9 cellular contexts compared by ENCODE assay signal in genomic region chr1:48552420-48552819, GRCh38.
DNase-seq lines count a peak whose midpoint lies in the region; ATAC-seq and TF ChIP-seq lines count a peak whose summit lies in the region.
"Had no signal": no experiment of that assay in that cellular context is flagged by ENCODE, and none has a peak within 500 bp of the region (broad histone marks: within the 10 kb centered on the region; RNA-seq: fewer than 3 reads in every experiment).

No MANE protein-coding gene starts in this region.

- no peaks in the 10 kb centered on the region for H3K36me3 Mint-ChIP-seq in H9 (ENCODE audit: insufficient read depth in 1 of 3, low read depth in 3 of 3)
- H3K36me3 Mint-ChIP-seq: activated naive CD4-positive, alpha-beta T cell treated with anti-CD3 and anti-CD28 coated beads, Interleukin-2, amount 50 U/mL, for 24 hours had no signal

- no peak overlapping the region for H3K4me3 ChIP-seq in mesenchymal stem cell (ENCODE audit: insufficient read depth in 1 of 2, low read depth in 1 of 2, low read length in 2 of 2)

- H3K4ac ChIP-seq in H9 (ENCODE audit: low read depth, low read length), result no peak overlapping the region
- H3K4ac ChIP-seq in mesenchymal stem cell (ENCODE audit: low read depth in 1 of 2, low read length in 2 of 2), result no peak overlapping the region

- no peak overlapping the region for H3K9ac ChIP-seq in H9 (ENCODE audit: extremely low read depth, insufficient read length, low read length)
- no peak overlapping the region for H3K9ac ChIP-seq in mesenchymal stem cell (ENCODE audit: low read length)

- H2BK15ac ChIP-seq in H9 (ENCODE audit: low read depth, low read length) (no peak overlapping the region), mesenchymal stem cell (ENCODE audit: low read depth, poor library complexity, severe bottlenecking) (no peak overlapping the region)

- H4K91ac ChIP-seq in H9 (ENCODE audit: insufficient read length, low read depth, low read length) (no peak overlapping the region), mesenchymal stem cell (ENCODE audit: low read length) (no peak overlapping the region)

- H4K20me1 ChIP-seq in H9 (ENCODE audit: control insufficient read depth, insufficient read depth, insufficient read length), result no peaks in the 10 kb centered on the region

- H3K79me1 ChIP-seq in H9 (ENCODE audit: insufficient read depth, low read depth, low read length, poor library complexity, severe bottlenecking) (no peaks in the 10 kb centered on the region), mesenchymal stem cell (replicated peaks; ENCODE audit: low read length, poor library complexity, severe bottlenecking) (no peaks in the 10 kb centered on the region)

- H3K27me3 Mint-ChIP-seq in H9 (ENCODE audit: low read depth), result no peaks in the 10 kb centered on the region; the same call in 1 of the 2 replicates
- H3K27me3 Mint-ChIP-seq: activated naive CD4-positive, alpha-beta T cell treated with anti-CD3 and anti-CD28 coated beads, Interleukin-2, amount 50 U/mL, for 24 hours had no signal

- no peak overlapping the region for H3K18ac ChIP-seq in H9 (ENCODE audit: insufficient read length, low read depth, low read length)
- no peak overlapping the region for H3K18ac ChIP-seq in mesenchymal stem cell (ENCODE audit: low read depth in 1 of 2, low read length in 2 of 2)

- no peak overlapping the region for H3K56ac ChIP-seq in H9 (ENCODE audit: insufficient read length, low read depth, low read length)

- H3K14ac ChIP-seq in H9 (ENCODE audit: insufficient read depth, low read length) (no peak overlapping the region), mesenchymal stem cell (ENCODE audit: low read length in 2 of 2) (no peak overlapping the region)

- H3K36me3 ChIP-seq in mesenchymal stem cell (ENCODE audit: control insufficient read depth in 1 of 2, insufficient read depth in 2 of 2, low read depth in 1 of 2, low read length in 2 of 2), result no peaks in the 10 kb centered on the region

- H3K23me2 ChIP-seq in H9 (ENCODE audit: insufficient read length, low read depth, low read length, poor library complexity, severe bottlenecking), result no peaks in the 10 kb centered on the region

- no peak overlapping the region for H2BK12ac ChIP-seq in H9 (ENCODE audit: insufficient read length, low read depth, low read length)
- H2BK12ac ChIP-seq in mesenchymal stem cell (ENCODE audit: low read length in 2 of 2), result no peak overlapping the region

- H2AFZ ChIP-seq in H9 (ENCODE audit: low read length) (no peak overlapping the region), mesenchymal stem cell (ENCODE audit: low read depth, low read length) (no peak overlapping the region)

- no peaks in the 10 kb centered on the region for H3K79me2 ChIP-seq in H9 (ENCODE audit: insufficient read depth, low read length)

- H3K4me1 Mint-ChIP-seq in H9, result peaks cover 11 to 12% of the 10 kb centered on the region in 2 experiments
- H3K4me1 Mint-ChIP-seq: activated naive CD4-positive, alpha-beta T cell treated with anti-CD3 and anti-CD28 coated beads, Interleukin-2, amount 50 U/mL, for 24 hours had no signal

- H2AK5ac ChIP-seq in H9 (ENCODE audit: insufficient read length, low read length) (no peak overlapping the region), mesenchymal stem cell (ENCODE audit: low read length, severe bottlenecking) (no peak overlapping the region)

- H4K8ac ChIP-seq in H9 (replicated peaks; ENCODE audit: insufficient read length, low read depth, low read length) (no peak overlapping the region), mesenchymal stem cell (ENCODE audit: low read length) (no peak overlapping the region)

- no CpG with 5 or more reads among the region's 1 CpG for WGBS in H9 (ENCODE audit: extremely low coverage, insufficient read length, low lambda C conversion rate)
- 20% methylated on average over 1 of the region's 1 CpG for WGBS in mesenchymal stem cell

- no peak overlapping the region for H2BK20ac ChIP-seq in H9 (ENCODE audit: low read depth, low read length, poor library complexity, severe bottlenecking)

- no peak overlapping the region for H4K5ac ChIP-seq in H9 (ENCODE audit: insufficient read length, low read depth, low read length)

- H2BK120ac ChIP-seq in H9 (ENCODE audit: low read depth, low read length, poor library complexity, severe bottlenecking), result no peak overlapping the region
- H2BK120ac ChIP-seq in mesenchymal stem cell (ENCODE audit: low read depth, low read length), result no peak overlapping the region

- H3K9me3 ChIP-seq in H9 (ENCODE audit: control insufficient read depth, low read depth, low read length), result no peaks in the 10 kb centered on the region
- H3K9me3 ChIP-seq in mesenchymal stem cell (ENCODE audit: control insufficient read depth, low read length), result no peaks in the 10 kb centered on the region

- peak; percentile 58 for TF ChIP-seq CTCF in H9 (conservative IDR thresholded peaks at IDR 0.05)

- H3K9me3 Mint-ChIP-seq in H9, result no peaks in the 10 kb centered on the region
- H3K9me3 Mint-ChIP-seq: activated naive CD4-positive, alpha-beta T cell treated with anti-CD3 and anti-CD28 coated beads, Interleukin-2, amount 50 U/mL, for 24 hours had no signal

- no peak overlapping the region for H3T11ph ChIP-seq in H9 (ENCODE audit: low read length)

- no peak overlapping the region for H3K4me3 Mint-ChIP-seq in H9
- H3K4me3 Mint-ChIP-seq: activated naive CD4-positive, alpha-beta T cell treated with anti-CD3 and anti-CD28 coated beads, Interleukin-2, amount 50 U/mL, for 24 hours had no signal

- DNase-seq in ELF-1 (ENCODE audit: low read depth, low spot score) (peak; percentile 38), H9 (peak; percentile 36), RPMI8226 (peak; percentile 19), left lobe of liver (ENCODE audit: low spot score) (peak; percentile 48), mesenchymal stem cell (no peak), mesenteric fat pad (ENCODE audit: low spot score) (no peak)

- peak; percentile 92 for ATAC-seq in left lobe of liver
- ATAC-seq in HG03097 (IDR thresholded peaks at IDR 0.05; ENCODE audit: low FRiP score, unreplicated experiment), result no peak
- ATAC-seq in GM21381 (IDR thresholded peaks at IDR 0.05; ENCODE audit: unreplicated experiment), result no peak

- H3K4me2 ChIP-seq in H9 (ENCODE audit: insufficient read depth, insufficient read length, low read length) (no peak overlapping the region), mesenchymal stem cell (ENCODE audit: low read length, poor library complexity, severe bottlenecking) (no peak overlapping the region)

- H3K4me1 ChIP-seq in H9 (ENCODE audit: insufficient read depth, low read length) (no peaks in the 10 kb centered on the region), mesenchymal stem cell (ENCODE audit: control insufficient read depth, insufficient read depth, low read depth, low read length) (no peaks in the 10 kb centered on the region)

- no peaks in the 10 kb centered on the region for H3K27me3 ChIP-seq in H9 (ENCODE audit: insufficient read depth, low read length)
- peaks cover 2 to 3% of the 10 kb centered on the region in 2 experiments for H3K27me3 ChIP-seq in mesenchymal stem cell (ENCODE audit: control insufficient read depth in 1 of 2, insufficient read depth in 1 of 2, low read length in 2 of 2)

- H3K27ac Mint-ChIP-seq in H9, result no peak overlapping the region
- H3K27ac Mint-ChIP-seq: activated naive CD4-positive, alpha-beta T cell treated with anti-CD3 and anti-CD28 coated beads, Interleukin-2, amount 50 U/mL, for 24 hours had no signal

- H3K23ac ChIP-seq in H9 (ENCODE audit: insufficient read length, low read depth, low read length) (no peak overlapping the region), mesenchymal stem cell (ENCODE audit: low read length in 2 of 2) (no peak overlapping the region)

- H2BK5ac ChIP-seq in H9 (ENCODE audit: insufficient read length, low read length), result no peak overlapping the region
- H2BK5ac ChIP-seq in mesenchymal stem cell (ENCODE audit: low read depth, low read length, poor library complexity, severe bottlenecking), result no peak overlapping the region

- no peak overlapping the region for H3K27ac ChIP-seq in H9 (ENCODE audit: insufficient read length, low read depth, low read length)
- H3K27ac ChIP-seq in mesenchymal stem cell (ENCODE audit: low read length, poor library complexity, severe bottlenecking), result no peak overlapping the region

Comparison
In these comparisons a context has a peak if more than half of its experiments do, and no peak if none do; other contexts are left out.
1. DNase-seq: peak in ELF-1 (single experiment), H9 (single experiment), RPMI8226 (single experiment) and left lobe of liver (single experiment); none in mesenchymal stem cell (single experiment) and mesenteric fat pad (single experiment).